ENCODE assay signal across 18 cellular contexts in the genomic region with DNA sequence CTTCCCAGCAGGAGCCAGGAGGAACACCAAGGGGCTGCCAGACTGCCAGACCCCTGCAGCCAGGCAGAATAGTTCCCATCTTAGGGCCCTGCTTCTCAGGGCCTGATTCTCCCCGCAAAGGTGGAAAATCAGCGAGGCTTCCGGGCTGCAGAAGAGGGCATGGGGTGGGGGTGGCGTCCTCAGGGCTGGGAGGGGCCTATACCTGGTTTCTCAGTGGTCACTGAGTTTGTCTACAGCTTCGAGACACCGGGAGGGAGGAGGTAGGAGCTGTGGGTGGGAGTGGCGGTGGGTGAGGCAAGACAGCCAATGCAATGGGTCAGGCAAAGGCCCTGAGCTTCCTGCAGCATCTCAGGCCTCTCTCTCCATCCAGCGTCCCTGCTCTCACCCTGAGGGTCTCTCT. TPM values are rescaled to one million over a fixed set of nuclear protein-coding genes. Genes with fewer than 3 reads are reported as not detected.
DNase-seq lines count a peak whose midpoint lies in the region; ATAC-seq and TF ChIP-seq lines count a peak whose summit lies in the region.
"Had no signal": no experiment of that assay in that cellular context is flagged by ENCODE, and none has a peak within 500 bp of the region (broad histone marks: within the 10 kb centered on the region; RNA-seq: fewer than 3 reads in every experiment).

No MANE protein-coding gene starts in this region.

- H3K9me3 Mint-ChIP-seq in stimulated activated memory B cell treated with anti-CD40 and anti-IgM and Interleukin-4, amounts not matched to agents 10 μg/mL and 1 μg/mL and 100 μg/mL, for 72 hours = no peaks in the 10 kb centered on the region
- H3K9me3 Mint-ChIP-seq: CD4-positive, alpha-beta memory T cell; naive thymus-derived CD8-positive, alpha-beta T cell had no signal

- H3K27ac ChIP-seq in esophagus squamous epithelium = peak overlapping the region in 3 of 4 donors; percentile 28 to 87 (median 77)
- H3K27ac ChIP-seq in gastrocnemius medialis = peak overlapping the region in 3 of 4 donors; percentile 30 to 60 (median 59)
- H3K27ac ChIP-seq in aorta (ENCODE audit: low read depth in 1 of 2, low read length in 2 of 2) = no peak overlapping the region

- H3K27me3 ChIP-seq in esophagus squamous epithelium = no peaks in the 10 kb centered on the region
- no peaks in the 10 kb centered on the region for H3K27me3 ChIP-seq in gastrocnemius medialis
- H3K27me3 ChIP-seq in aorta (ENCODE audit: control insufficient read depth in 1 of 2, insufficient read depth in 2 of 2, low read length in 1 of 2) = no peaks in the 10 kb centered on the region
- H3K27me3 ChIP-seq: left lung had no signal

- peak; percentile 3 to 17 for ATAC-seq in left cardiac atrium
- ATAC-seq in gastrocnemius medialis = no peak
- peak; percentile 39 for ATAC-seq in aorta (ENCODE audit: low FRiP score)
- ATAC-seq in stimulated activated memory B cell treated with anti-CD40 and anti-IgM and Interleukin-4, amounts not matched to agents 10 μg/mL and 1 μg/mL and 100 μg/mL, for 72 hours = no peak
- ATAC-seq: naive thymus-derived CD8-positive, alpha-beta T cell; T-helper 17 cell had no signal

- no peaks in the 10 kb centered on the region for H3K36me3 Mint-ChIP-seq in stimulated activated memory B cell treated with anti-CD40 and anti-IgM and Interleukin-4, amounts not matched to agents 10 μg/mL and 1 μg/mL and 100 μg/mL, for 72 hours
- H3K36me3 Mint-ChIP-seq: CD4-positive, alpha-beta memory T cell; naive thymus-derived CD8-positive, alpha-beta T cell had no signal

- TF ChIP-seq CTCF in esophagus squamous epithelium (IDR thresholded peaks at IDR 0.05) = no peak
- no peak for TF ChIP-seq CTCF in gastrocnemius medialis (IDR thresholded peaks at IDR 0.05 in 4 of 5, conservative IDR thresholded peaks at IDR 0.05 in 1 of 5)

- H3K9me3 ChIP-seq in esophagus squamous epithelium (no peaks in the 10 kb centered on the region), gastrocnemius medialis (no peaks in the 10 kb centered on the region), aorta (ENCODE audit: control insufficient read depth, low read length) (no peaks in the 10 kb centered on the region)
- H3K9me3 ChIP-seq: left lung had no signal

- no peaks in the 10 kb centered on the region for H3K36me3 ChIP-seq in esophagus squamous epithelium
- no peaks in the 10 kb centered on the region for H3K36me3 ChIP-seq in gastrocnemius medialis
- no peaks in the 10 kb centered on the region for H3K36me3 ChIP-seq in aorta (ENCODE audit: control insufficient read depth in 1 of 2, insufficient read depth in 2 of 2, low read length in 1 of 2)
- H3K36me3 ChIP-seq: left lung had no signal

- intact Hi-C loops in left cardiac atrium (cut with DNase I) (no loop called here), cardiac septum (cut with DNase I) (no loop called here), esophagus squamous epithelium (cut with DNase I) (no loop called here), gastrocnemius medialis (cut with DNase I; ENCODE audit: low total_unique reads) (no loop called here), aorta (cut with DNase I) (no loop called here)

- no peaks in the 10 kb centered on the region for H3K27me3 Mint-ChIP-seq in stimulated activated memory B cell treated with anti-CD40 and anti-IgM and Interleukin-4, amounts not matched to agents 10 μg/mL and 1 μg/mL and 100 μg/mL, for 72 hours
- H3K27me3 Mint-ChIP-seq: CD4-positive, alpha-beta memory T cell; naive thymus-derived CD8-positive, alpha-beta T cell; T-helper 17 cell had no signal

- in situ Hi-C loops in gastrocnemius medialis (cut with MboI; ENCODE audit: low sequenced_read_pairs in 4 of 4) = no loop called here

- H3K4me3 Mint-ChIP-seq in stimulated activated memory B cell treated with anti-CD40 and anti-IgM and Interleukin-4, amounts not matched to agents 10 μg/mL and 1 μg/mL and 100 μg/mL, for 72 hours = no peak overlapping the region
- H3K4me3 Mint-ChIP-seq: CD4-positive, alpha-beta memory T cell; naive thymus-derived CD8-positive, alpha-beta T cell; T-helper 17 cell had no signal

- 72 to 80% methylated on average over 4 to 5 of the region's 8 CpGs for WGBS in esophagus squamous epithelium, 2 donors
- WGBS in aorta, 2 donors = 84 to 85% methylated on average over 8 of the region's 8 CpGs

- peaks cover 0 to 15% (median 10%) of the 10 kb centered on the region in 3 donors for H3K4me1 ChIP-seq in esophagus squamous epithelium
- H3K4me1 ChIP-seq in gastrocnemius medialis = no peaks in the 10 kb centered on the region
- no peaks in the 10 kb centered on the region for H3K4me1 ChIP-seq in aorta (ENCODE audit: control insufficient read depth in 1 of 2, insufficient read depth in 2 of 2, low read length in 2 of 2)
- H3K4me1 ChIP-seq: left lung had no signal

- TF ChIP-seq POLR2A in esophagus squamous epithelium (IDR thresholded peaks at IDR 0.05) = no peak
- no peak for TF ChIP-seq POLR2A in gastrocnemius medialis (IDR thresholded peaks at IDR 0.05)

- no peak overlapping the region for H3K27ac Mint-ChIP-seq in stimulated activated memory B cell treated with anti-CD40 and anti-IgM and Interleukin-4, amounts not matched to agents 10 μg/mL and 1 μg/mL and 100 μg/mL, for 72 hours
- H3K27ac Mint-ChIP-seq: naive thymus-derived CD8-positive, alpha-beta T cell had no signal

- H3K4me1 Mint-ChIP-seq in stimulated activated memory B cell treated with anti-CD40 and anti-IgM and Interleukin-4, amounts not matched to agents 10 μg/mL and 1 μg/mL and 100 μg/mL, for 72 hours = no peaks in the 10 kb centered on the region
- H3K4me1 Mint-ChIP-seq: naive thymus-derived CD8-positive, alpha-beta T cell; T-helper 17 cell had no signal

- H3K4me3 ChIP-seq in esophagus squamous epithelium (no peak overlapping the region), gastrocnemius medialis (no peak overlapping the region), aorta (ENCODE audit: low read length in 2 of 2) (no peak overlapping the region)
- H3K4me3 ChIP-seq: left lung had no signal

- no peak for DNase-seq in left cardiac atrium
- DNase-seq in cardiac septum (ENCODE audit: low spot score) = no peak
- no peak for DNase-seq in esophagus squamous epithelium (lab: John Stamatoyannopoulos, UW)
- DNase-seq in gastrocnemius medialis = no peak
- DNase-seq in aorta = no peak
- no peak for DNase-seq in OCI-M1 (lab: John Stamatoyannopoulos, UW)
- DNase-seq in foreskin melanocyte = no peak
- DNase-seq: activated CD4-positive, CD25-positive, alpha-beta regulatory T cell treated with anti-CD3 and anti-CD28 coated beads, Interleukin-2, amount 50 U/mL, for 72 hours; activated effector memory CD4-positive, alpha-beta T cell treated with anti-CD3 and anti-CD28 coated beads, Interleukin-2, amount 50 U/mL, for 16 hours; CD4-positive, alpha-beta memory T cell; MM.1S; naive thymus-derived CD8-positive, alpha-beta T cell; NCI-H2029 treated with DMSO at 0.1 percent for 48 hours; NCI-H526; stimulated activated CD4-positive, alpha-beta T cell treated with anti-CD3 and anti-CD28 coated beads, Interleukin-2, amount 100 ng/mL, for 48 hours; T-helper 17 cell had no signal

RNA-seq across cellular contexts. Expression of a gene that starts 14.3 kb away (rescaled TPM):
- total RNA-seq in left cardiac atrium (under 1 TPM; 0.60 to 0.91 TPM), cardiac septum (1.4 TPM), esophagus squamous epithelium (under 1 TPM in 2 of 4 donors, not detected in 2; 0.11 to 0.38 TPM), gastrocnemius medialis (under 1 TPM in 2 of 4 donors, not detected in 2; 0.34 to 0.80 TPM), aorta (1 to 10 TPM; 2.4 to 4.8 TPM)
- polyA plus RNA-seq in aorta = 10 to 100 TPM in 1 of 2 donors, 1 to 10 TPM in 1; 3.9 to 14.1 TPM

Comparison
In these comparisons a context has a peak if more than half of its experiments do, and no peak if none do; other contexts are left out.
1. ATAC-seq: peak in left cardiac atrium (2 of 2) and aorta (single experiment); none in gastrocnemius medialis (0 of 2) and stimulated activated memory B cell treated with anti-CD40 and anti-IgM and Interleukin-4, amounts not matched to agents 10 μg/mL and 1 μg/mL and 100 μg/mL, for 72 hours (single experiment).
2. H3K27ac ChIP-seq: peak in esophagus squamous epithelium (3 of 4) and gastrocnemius medialis (3 of 4); none in aorta (0 of 2).